In genomic region chr9:136109351-136110081, GRCh38 we compare ENCODE assay signal across 8 cellular contexts. TPM values are rescaled to one million over a fixed set of nuclear protein-coding genes. Genes with fewer than 3 reads are reported as not detected.
DNase-seq lines count a peak whose midpoint lies in the region; ATAC-seq and TF ChIP-seq lines count a peak whose summit lies in the region.

No MANE protein-coding gene starts in this region.

- H3F3A ChIP-seq in SK-N-SH (replicated peaks; ENCODE audit: insufficient read depth): peaks cover 10% of the 10 kb centered on the region

- H3K4me2 ChIP-seq in SK-N-SH: peak overlapping the region; percentile 76
- H3K4me2 ChIP-seq in parathyroid adenoma (ENCODE audit: low read length): peak overlapping the region; percentile 70

- H3K79me2 ChIP-seq in SK-N-SH (ENCODE audit: insufficient read depth) (peaks cover 4% of the 10 kb centered on the region; the same call in 1 of the 2 replicates), parathyroid adenoma (no peaks in the 10 kb centered on the region)

- H3K27ac ChIP-seq in SK-N-SH (ENCODE audit: low read depth in 2 of 2, low read length in 1 of 2) (peak overlapping the region; percentile 40 to 79; a peak in 3 of 4 replicates), parathyroid adenoma (peak overlapping the region; percentile 59), tibial artery (peak overlapping the region; percentile 70 to 79)

- H3K9me3 ChIP-seq in SK-N-SH (no peaks in the 10 kb centered on the region), parathyroid adenoma (ENCODE audit: control insufficient read depth, low read length) (no peaks in the 10 kb centered on the region), tibial artery (no peaks in the 10 kb centered on the region)

- no peaks in the 10 kb centered on the region for H3K9me3 Mint-ChIP-seq in activated naive CD4-positive, alpha-beta T cell treated with anti-CD3 and anti-CD28 coated beads, Interleukin-2, amount 50 U/mL, for 24 hours
- no peaks in the 10 kb centered on the region for H3K9me3 Mint-ChIP-seq in glutamatergic neuron (ENCODE audit: unreplicated experiment)

- H3K36me3 ChIP-seq in SK-N-SH (replicated peaks in 1 of 2; ENCODE audit: control insufficient read depth in 1 of 2, insufficient read depth in 2 of 2, low read length in 1 of 2) (peaks cover 0 to 3% of the 10 kb centered on the region in 2 experiments), parathyroid adenoma (ENCODE audit: control insufficient read depth, insufficient read depth, low read length) (no peaks in the 10 kb centered on the region), tibial artery (peaks cover 0 to 9% (median 0%) of the 10 kb centered on the region in 3 donors)

- DNase-seq in NB4 (ENCODE audit: low read depth): peak; percentile 89
- DNase-seq in SK-N-SH: peak; percentile 96
- DNase-seq in glutamatergic neuron: peak; percentile 74
- DNase-seq in tibial artery: peak; percentile 91 to 98

- H3K27me3 Mint-ChIP-seq in activated naive CD4-positive, alpha-beta T cell treated with anti-CD3 and anti-CD28 coated beads, Interleukin-2, amount 50 U/mL, for 24 hours: no peaks in the 10 kb centered on the region
- H3K27me3 Mint-ChIP-seq in glutamatergic neuron (ENCODE audit: unreplicated experiment): peaks cover 4% of the 10 kb centered on the region

- TF ChIP-seq RAD21 in SK-N-SH (IDR thresholded peaks at IDR 0.05; ENCODE audit: low read length): peak; percentile 21

- peak; percentile 65 for ATAC-seq in HG02571 (IDR thresholded peaks at IDR 0.05; ENCODE audit: unreplicated experiment)

- no peaks in the 10 kb centered on the region for H4K20me1 ChIP-seq in SK-N-SH (ENCODE audit: insufficient read depth)

- no peak for TF ChIP-seq POLR2A in NB4 (IDR thresholded peaks at IDR 0.05; ENCODE audit: extremely low read depth, insufficient read length)

- H3K4me1 ChIP-seq in SK-N-SH (ENCODE audit: control insufficient read depth in 1 of 2, insufficient read depth in 2 of 2, low read depth in 1 of 2, low read length in 1 of 2) (peaks cover 36 to 52% of the 10 kb centered on the region in 2 experiments; a peak in 3 of 4 replicates), parathyroid adenoma (peaks cover 7% of the 10 kb centered on the region), tibial artery (peaks cover 0 to 53% (median 43%) of the 10 kb centered on the region in 4 donors)

- H3K9ac ChIP-seq in SK-N-SH (peak overlapping the region; percentile 11; the same call in 1 of the 2 replicates), parathyroid adenoma (no peak overlapping the region)

- H3K4me3 ChIP-seq in GM08714 (ENCODE audit: low read length): peak overlapping the region; percentile 57; the same call in 1 of the 2 replicates
- H3K4me3 ChIP-seq in NB4 (ENCODE audit: low read depth, low read length): peak overlapping the region; percentile 25
- H3K4me3 ChIP-seq in SK-N-SH (ENCODE audit: low read depth in 2 of 2, low read length in 1 of 2): peak overlapping the region; percentile 29 to 43; a peak in 3 of 4 replicates
- H3K4me3 ChIP-seq in parathyroid adenoma (ENCODE audit: low read depth, low read length): peak overlapping the region; percentile 36
- peak overlapping the region; percentile 37 to 48 for H3K4me3 ChIP-seq in tibial artery

- H2AFZ ChIP-seq in SK-N-SH (ENCODE audit: low read depth) (0 out of 2 replicates have a peak overlapping the region, but pooled peaks have one; percentile 22), parathyroid adenoma (peak overlapping the region; percentile 73)

- POLR2A ChIA-PET in SK-N-SH (lab: Yijun Ruan, JAX): interaction anchor here (0.8 to 1.5 kb wide), 2 partner anchors 14 to 57 kb away, joined by 3 to 6 read pairs; no protein-coding TSS in a partner anchor

- peak; percentile 56 to 66; a peak in 2 of 4 replicates for TF ChIP-seq EP300 in SK-N-SH (IDR thresholded peaks at IDR 0.05; ENCODE audit: borderline replicate concordance in 1 of 2, low read depth in 1 of 2, low read length in 1 of 2)

- CTCF ChIA-PET in SK-N-SH (lab: Yijun Ruan, JAX): interaction anchor here (0.9 to 5.3 kb wide), 4 partner anchors 8 to 142 kb away, joined by 4 to 21 read pairs (median 5); no protein-coding TSS in a partner anchor

- TF ChIP-seq CTCF in NB4 (IDR thresholded peaks at IDR 0.05; ENCODE audit: low read depth, low read length) (no peak), SK-N-SH (IDR thresholded peaks at IDR 0.05) (no peak), glutamatergic neuron (IDR thresholded peaks at IDR 0.05; ENCODE audit: partially characterized antibody, unreplicated experiment) (no peak), parathyroid adenoma (IDR thresholded peaks at IDR 0.05) (peak; percentile 16), tibial artery (IDR thresholded peaks at IDR 0.05) (peak in 1 of 2 experiments; percentile 16)

- intact Hi-C loops in tibial artery (cut with DNase I; ENCODE audit: low total_unique reads): loop anchor here (2.0 kb wide), 1 partner anchor 15 kb away; the partner anchor contains the start of gene NACC2

- peaks cover 64% of the 10 kb centered on the region for H3K4me1 Mint-ChIP-seq in activated naive CD4-positive, alpha-beta T cell treated with anti-CD3 and anti-CD28 coated beads, Interleukin-2, amount 50 U/mL, for 24 hours
- peaks cover 19% of the 10 kb centered on the region for H3K4me1 Mint-ChIP-seq in glutamatergic neuron (ENCODE audit: low read depth, unreplicated experiment)

- H3K4me3 Mint-ChIP-seq in activated naive CD4-positive, alpha-beta T cell treated with anti-CD3 and anti-CD28 coated beads, Interleukin-2, amount 50 U/mL, for 24 hours: peak overlapping the region; percentile 82
- no peak overlapping the region for H3K4me3 Mint-ChIP-seq in glutamatergic neuron (ENCODE audit: unreplicated experiment)

- peak overlapping the region; percentile 84 for H3K27ac Mint-ChIP-seq in activated naive CD4-positive, alpha-beta T cell treated with anti-CD3 and anti-CD28 coated beads, Interleukin-2, amount 50 U/mL, for 24 hours
- H3K27ac Mint-ChIP-seq in glutamatergic neuron (ENCODE audit: unreplicated experiment): no peak overlapping the region

- no peaks in the 10 kb centered on the region for H3K27me3 ChIP-seq in SK-N-SH (ENCODE audit: insufficient read depth)
- no peaks in the 10 kb centered on the region for H3K27me3 ChIP-seq in parathyroid adenoma (ENCODE audit: control insufficient read depth, insufficient read depth, low read length)
- H3K27me3 ChIP-seq in tibial artery: no peaks in the 10 kb centered on the region

- H3K36me3 Mint-ChIP-seq in activated naive CD4-positive, alpha-beta T cell treated with anti-CD3 and anti-CD28 coated beads, Interleukin-2, amount 50 U/mL, for 24 hours: no peaks in the 10 kb centered on the region
- H3K36me3 Mint-ChIP-seq in glutamatergic neuron (ENCODE audit: unreplicated experiment): no peaks in the 10 kb centered on the region

- WGBS in SK-N-SH (ENCODE audit: low lambda C conversion rate): 60% methylated on average over 2 of the region's 48 CpGs

- no peaks in the 10 kb centered on the region for H3K9me2 ChIP-seq in SK-N-SH

TF ChIP-seq in SK-N-SH, 30 proteins besides CTCF, POLR2A, EP300 and RAD21 (continues in another document):
- TF ChIP-seq TAF1 (IDR thresholded peaks at IDR 0.05; ENCODE audit: borderline replicate concordance, low read depth, low read length) (peak; percentile 49; the same call in 1 of the 2 replicates), RFX5 (IDR thresholded peaks at IDR 0.05; ENCODE audit: low read length) (no peak), REST (IDR thresholded peaks at IDR 0.05; ENCODE audit: low read depth, low read length) (peak; percentile 71), ZBTB33 (IDR thresholded peaks at IDR 0.05; ENCODE audit: borderline replicate concordance, low read depth) (no peak; the same call in 1 of the 2 replicates)

RNA-seq across cellular contexts. Expression of gene TMEM250, which starts 9.2 kb away (rescaled TPM):
- polyA plus RNA-seq in SK-N-SH (2012; rRNA removed): 22.1 and 25.9 TPM in 2 replicates
- 14.6 and 21.9 TPM in 2 replicates for polyA plus RNA-seq in SK-N-SH (2012; cell fraction: cytosol; rRNA removed)
- 31.1 and 36.2 TPM in 2 replicates for polyA plus RNA-seq in SK-N-SH (2012; cell fraction: nucleus; rRNA removed)
- 16.0 TPM for total RNA-seq in glutamatergic neuron (ENCODE audit: unreplicated experiment)

RNA-seq across cellular contexts. Expression of gene NACC2, which starts 14.4 kb away (rescaled TPM):
- polyA plus RNA-seq in SK-N-SH (2012; rRNA removed): 18.4 and 22.1 TPM in 2 replicates
- polyA plus RNA-seq in SK-N-SH (2012; cell fraction: cytosol; rRNA removed): 11.0 and 14.6 TPM in 2 replicates
- 32.2 and 32.4 TPM in 2 replicates for polyA plus RNA-seq in SK-N-SH (2012; cell fraction: nucleus; rRNA removed)
- 3.9 TPM for total RNA-seq in glutamatergic neuron (ENCODE audit: unreplicated experiment)

Comparison
In these comparisons a context has a peak if more than half of its experiments do, and no peak if none do; other contexts are left out.
1. Peak in every context shown above with its lines: DNase-seq, ATAC-seq, H3K4me3 ChIP-seq and H3K27ac ChIP-seq.